8 cellular contexts compared by ENCODE assay signal in the genomic region with DNA sequence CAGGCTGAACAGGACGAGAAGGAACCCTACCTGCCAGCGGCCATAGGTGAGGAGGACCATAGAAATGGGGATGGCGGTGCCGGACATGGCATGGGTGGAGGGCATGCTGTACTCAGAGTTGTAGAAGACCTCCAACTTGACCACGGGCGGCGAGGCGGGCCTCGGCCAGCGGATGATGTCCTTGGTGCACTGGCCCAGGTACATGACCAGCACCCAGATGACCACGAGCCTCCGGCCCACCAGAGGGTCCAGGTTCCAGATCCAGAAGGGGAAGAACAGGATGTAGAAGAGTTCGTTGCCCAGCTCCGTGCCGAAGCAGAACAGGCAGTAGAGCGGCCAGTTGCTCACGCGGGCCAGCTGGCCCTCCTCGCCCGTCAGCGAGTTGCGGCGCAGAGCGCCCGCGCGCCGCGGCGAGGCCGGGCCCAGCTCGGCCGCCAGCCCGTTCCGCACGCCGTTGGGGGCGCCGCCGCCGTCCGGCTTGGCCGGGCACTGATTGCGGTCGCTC. TPM values are rescaled to one million over a fixed set of nuclear protein-coding genes. Genes with fewer than 3 reads are reported as not detected.
A peak's percentile ranks its signal among the peaks of the same experiment; 100 is the strongest.
DNase-seq lines count a peak whose midpoint lies in the region; ATAC-seq and TF ChIP-seq lines count a peak whose summit lies in the region.

No MANE protein-coding gene starts in this region.

- no peaks in the 10 kb centered on the region for H3K9me3 Mint-ChIP-seq in activated B cell treated with CpG ODN at 0.5 μM for 24 hours

- H3K27me3 ChIP-seq in HUES48 (ENCODE audit: control insufficient read depth, insufficient read depth, low read length), result peaks cover 29% of the 10 kb centered on the region
- H3K27me3 ChIP-seq in esophagus muscularis mucosa, result no peaks in the 10 kb centered on the region
- H3K27me3 ChIP-seq in mucosa of rectum (ENCODE audit: control insufficient read depth in 2 of 2, insufficient read depth in 2 of 2, low read length in 2 of 2), result no peaks in the 10 kb centered on the region
- no peaks in the 10 kb centered on the region for H3K27me3 ChIP-seq in thyroid gland

- H3K27me3 Mint-ChIP-seq in activated B cell treated with CpG ODN at 0.5 μM for 24 hours, result no peaks in the 10 kb centered on the region

- H3K9ac ChIP-seq in HUES48 (ENCODE audit: low read depth, low read length), result peak overlapping the region; percentile 65; the same call in 1 of the 2 replicates
- H3K9ac ChIP-seq in mucosa of rectum (ENCODE audit: low read depth in 1 of 2, low read length in 2 of 2), result peak overlapping the region; percentile 94 to 96

- no peak for TF ChIP-seq EP300 in esophagus muscularis mucosa (IDR thresholded peaks at IDR 0.05)

- TF ChIP-seq POLR2A in esophagus muscularis mucosa (IDR thresholded peaks at IDR 0.05; ENCODE audit: low read depth), result no peak
- TF ChIP-seq POLR2A in thyroid gland (IDR thresholded peaks at IDR 0.05), result no peak

- H3K27ac ChIP-seq in HUES48 (ENCODE audit: low read depth, low read length) (no peak overlapping the region), esophagus muscularis mucosa (replicated peaks in 1 of 4) (peak overlapping the region; percentile 89 to 94 (median 91)), mucosa of rectum (ENCODE audit: low read depth in 2 of 2, low read length in 2 of 2) (peak overlapping the region; percentile 85 to 88), thyroid gland (peak overlapping the region; percentile 78 to 94 (median 93))

- intact Hi-C loops in activated B cell treated with CpG ODN at 0.5 μM for 24 hours (cut with micrococcal nuclease) (loop anchor here (2.0 to 5.0 kb wide), 3 partner anchors 14 to 775 kb away; partner anchors contain the start of genes ZBTB1 and ZBTB25), esophagus muscularis mucosa (cut with DNase I) (loop anchor here (5.0 to 10.0 kb wide), 2 partner anchors 85 to 342 kb away; partner anchors contain the start of gene WDR89), thyroid gland (cut with DNase I) (loop anchor here (10.0 kb wide), 1 partner anchor 92 kb away; no protein-coding TSS in a partner anchor)

- DNase-seq in NCI-H1694 treated with DMSO at 0.1 percent for 48 hours (lab: John Stamatoyannopoulos, UW), result peak; percentile 10
- DNase-seq in NCI-H1694 (lab: John Stamatoyannopoulos, UW), result no peak
- peak; percentile 25 for DNase-seq in activated B cell treated with CpG ODN at 0.5 μM for 24 hours
- peak; percentile 89 for DNase-seq in esophagus muscularis mucosa (ENCODE audit: extremely low spot score)
- peak; percentile 42 to 46 for DNase-seq in thyroid gland

- H3K27ac Mint-ChIP-seq in activated B cell treated with CpG ODN at 0.5 μM for 24 hours, result peak overlapping the region; percentile 96

- peaks cover 42% of the 10 kb centered on the region for H3K4me1 Mint-ChIP-seq in activated B cell treated with CpG ODN at 0.5 μM for 24 hours

- POLR2A ChIA-PET in activated B cell treated with CpG ODN at 0.5 μM for 24 hours (lab: Charles Lee), result interaction anchor here (2.2 to 5.3 kb wide), 5 partner anchors 10 to 184 kb away, joined by 8 to 47 read pairs (median 9); partner anchors contain the start of genes PPP2R5E and WDR89

- H3K36me3 ChIP-seq in HUES48 (ENCODE audit: control insufficient read depth, insufficient read depth, low read length) (no peaks in the 10 kb centered on the region), esophagus muscularis mucosa (peaks cover 0 to 4% (median 0%) of the 10 kb centered on the region in 4 donors), mucosa of rectum (ENCODE audit: control insufficient read depth in 2 of 2, insufficient read depth in 2 of 2, low read length in 2 of 2) (no peaks in the 10 kb centered on the region), thyroid gland (no peaks in the 10 kb centered on the region)

- TF ChIP-seq CTCF in activated B cell treated with CpG ODN at 0.5 μM for 24 hours (IDR thresholded peaks at IDR 0.05) (no peak), esophagus muscularis mucosa (IDR thresholded peaks at IDR 0.05) (no peak), thyroid gland (IDR thresholded peaks at IDR 0.05) (no peak)

- CTCF ChIA-PET in activated B cell treated with CpG ODN at 0.5 μM for 24 hours (lab: Charles Lee), result interaction anchor here (1.0 to 4.5 kb wide), 4 partner anchors 17 to 42 kb away, joined by 3 to 51 read pairs (median 3); no protein-coding TSS in a partner anchor

- H3K9me3 ChIP-seq in HUES48 (ENCODE audit: control insufficient read depth, insufficient read depth, low read length) (no peaks in the 10 kb centered on the region), esophagus muscularis mucosa (no peaks in the 10 kb centered on the region), mucosa of rectum (ENCODE audit: control insufficient read depth in 2 of 2, low read length in 2 of 2) (no peaks in the 10 kb centered on the region), thyroid gland (no peaks in the 10 kb centered on the region)

- ATAC-seq in GM21576 (IDR thresholded peaks at IDR 0.05; ENCODE audit: unreplicated experiment), result peak; percentile 35
- peak; percentile 29 for ATAC-seq in activated B cell treated with CpG ODN at 0.5 μM for 24 hours (ENCODE audit: low read depth)

- WGBS in esophagus muscularis mucosa, result 0% methylated on average over 12 of the region's 45 CpGs
- WGBS in thyroid gland, 2 donors, result 0% methylated on average over 10 to 15 of the region's 45 CpGs

- peaks cover 17% of the 10 kb centered on the region for H3K36me3 Mint-ChIP-seq in activated B cell treated with CpG ODN at 0.5 μM for 24 hours (ENCODE audit: low read depth)

- H3K4me3 Mint-ChIP-seq in activated B cell treated with CpG ODN at 0.5 μM for 24 hours, result peak overlapping the region; percentile 99

- H3K4me3 ChIP-seq in HUES48 (ENCODE audit: low read depth, low read length), result peak overlapping the region; percentile 74
- H3K4me3 ChIP-seq in esophagus muscularis mucosa, result peak overlapping the region; percentile 91 to 96 (median 95)
- peak overlapping the region; percentile 95 to 97 for H3K4me3 ChIP-seq in mucosa of rectum (ENCODE audit: low read length in 2 of 2)
- peak overlapping the region; percentile 85 to 92 (median 87) for H3K4me3 ChIP-seq in thyroid gland (replicated peaks in 1 of 3)

- peaks cover 17% of the 10 kb centered on the region; the same call in 1 of the 2 replicates for H3K4me1 ChIP-seq in HUES48 (ENCODE audit: control insufficient read depth, insufficient read depth, low read length)
- H3K4me1 ChIP-seq in esophagus muscularis mucosa, result peaks cover 14 to 39% (median 30%) of the 10 kb centered on the region in 4 donors
- peaks cover 18 to 19% of the 10 kb centered on the region in 2 donors for H3K4me1 ChIP-seq in mucosa of rectum (ENCODE audit: control insufficient read depth in 2 of 2, insufficient read depth in 2 of 2, low read length in 2 of 2)
- peaks cover 16 to 19% of the 10 kb centered on the region in 2 donors for H3K4me1 ChIP-seq in thyroid gland

RNA-seq across cellular contexts. Expression of gene SGPP1, which starts 0.6 kb away (rescaled TPM):
- 20.9 and 21.2 TPM in 2 replicates for total RNA-seq in activated B cell treated with CpG ODN at 0.5 μM for 24 hours
- total RNA-seq in esophagus muscularis mucosa, result 10 to 100 TPM; 18.0 to 26.8 (median 19.3) TPM
- total RNA-seq in thyroid gland, result 10 to 100 TPM; 19.2 to 38.1 (median 25.7) TPM
